In the genomic region with DNA sequence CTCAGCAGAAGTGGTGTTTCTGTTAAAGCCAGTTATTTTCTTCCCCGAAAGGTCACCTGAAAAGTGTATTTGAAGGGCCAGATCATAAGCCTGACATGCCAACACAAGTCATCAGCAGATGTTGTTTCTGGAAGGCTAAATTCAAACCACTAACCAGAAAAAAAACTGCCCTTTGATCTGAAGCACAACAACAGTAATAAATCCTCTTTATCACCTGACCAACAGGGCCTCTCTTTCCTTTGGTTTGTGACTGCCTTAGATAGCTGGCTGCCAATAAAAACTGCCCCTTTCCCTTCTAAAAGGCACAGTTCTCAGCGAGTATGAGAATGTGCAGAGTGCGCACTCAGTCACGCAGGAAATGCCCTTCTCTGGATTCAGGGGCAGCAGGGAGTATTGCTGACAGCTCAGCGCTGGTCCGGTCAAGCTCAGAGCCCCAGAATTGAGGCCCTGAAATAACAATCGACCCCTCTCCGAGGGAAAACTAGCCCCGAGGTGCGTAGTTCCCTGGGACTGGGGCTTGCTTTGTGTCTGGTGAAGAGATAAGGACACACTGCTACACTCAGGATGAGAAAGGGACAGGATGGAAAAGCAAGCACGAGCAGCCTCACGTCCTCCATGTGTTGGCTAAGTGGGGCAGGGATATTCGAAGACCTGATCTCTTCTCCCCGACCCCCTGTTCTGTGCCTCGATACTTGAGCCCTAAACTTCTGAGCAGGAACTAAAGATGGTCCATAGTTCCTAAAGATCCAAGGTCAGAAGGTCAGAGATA, we compare ENCODE assay signal across 13 cellular contexts.
DNase-seq lines count a peak whose midpoint lies in the region; ATAC-seq and TF ChIP-seq lines count a peak whose summit lies in the region.
"Had no signal": no experiment of that assay in that cellular context is flagged by ENCODE, and none has a peak within 500 bp of the region (broad histone marks: within the 10 kb centered on the region; RNA-seq: fewer than 3 reads in every experiment).

No MANE protein-coding gene starts in this region.

- H3K27ac Mint-ChIP-seq in immature natural killer cell: no peak overlapping the region
- H3K27ac Mint-ChIP-seq: activated naive CD4-positive, alpha-beta T cell treated with anti-CD3 and anti-CD28 coated beads, Interleukin-2, amount 50 U/mL, for 72 hours had no signal

- H3K27ac ChIP-seq in VCaP (peak overlapping the region; percentile 99), hepatocyte (peak overlapping the region; percentile 91), prostate gland (peak overlapping the region; percentile 46 to 56)
- H3K27ac ChIP-seq: testis had no signal

- TF ChIP-seq POLR2A in prostate gland (IDR thresholded peaks at IDR 0.05): no peak

- H3K9me3 ChIP-seq in hepatocyte (ENCODE audit: low read depth) (no peaks in the 10 kb centered on the region), prostate gland (no peaks in the 10 kb centered on the region)
- H3K9me3 ChIP-seq: testis had no signal

- intact Hi-C loops in prostate gland (cut with DNase I): loop anchor here (5.0 kb wide), 1 partner anchor 224 kb away; no protein-coding TSS in a partner anchor

- no peaks in the 10 kb centered on the region for H3K9me2 ChIP-seq in hepatocyte (replicated peaks; ENCODE audit: insufficient read depth)

- H3K36me3 Mint-ChIP-seq in immature natural killer cell: peaks cover 0 to 4% (median 4%) of the 10 kb centered on the region in 3 donors
- H3K36me3 Mint-ChIP-seq: activated naive CD4-positive, alpha-beta T cell treated with anti-CD3 and anti-CD28 coated beads, Interleukin-2, amount 50 U/mL, for 72 hours had no signal

- no peak for ATAC-seq in omental fat pad (ENCODE audit: low FRiP score)
- ATAC-seq: activated naive CD4-positive, alpha-beta T cell treated with anti-CD3 and anti-CD28 coated beads, Interleukin-2, amount 50 U/mL, for 72 hours had no signal

- H4K20me1 ChIP-seq in hepatocyte (ENCODE audit: insufficient read depth, poor library complexity, severe bottlenecking): no peaks in the 10 kb centered on the region

- H3K36me3 ChIP-seq in hepatocyte (replicated peaks; ENCODE audit: insufficient read depth, low read depth) (no peaks in the 10 kb centered on the region), prostate gland (no peaks in the 10 kb centered on the region)

- H3K4me1 ChIP-seq in hepatocyte (ENCODE audit: insufficient read depth) (peaks cover 36% of the 10 kb centered on the region), prostate gland (replicated peaks) (peaks cover 19% of the 10 kb centered on the region)
- H3K4me1 ChIP-seq: testis had no signal

- H3K79me2 ChIP-seq in hepatocyte: peaks cover 2% of the 10 kb centered on the region

- no peaks in the 10 kb centered on the region for H3K4me1 Mint-ChIP-seq in immature natural killer cell

- peak overlapping the region; percentile 68 for H3K4me2 ChIP-seq in hepatocyte

- peaks cover 0 to 10% (median 0%) of the 10 kb centered on the region in 3 donors for H3K27me3 Mint-ChIP-seq in immature natural killer cell (ENCODE audit: low read depth in 3 of 3)

- no peaks in the 10 kb centered on the region for H3K27me3 ChIP-seq in hepatocyte
- H3K27me3 ChIP-seq in prostate gland (replicated peaks; ENCODE audit: insufficient read depth): no peaks in the 10 kb centered on the region
- H3K27me3 ChIP-seq: testis had no signal

- H3K9me3 Mint-ChIP-seq in immature natural killer cell: no peaks in the 10 kb centered on the region
- H3K9me3 Mint-ChIP-seq: activated naive CD4-positive, alpha-beta T cell treated with anti-CD3 and anti-CD28 coated beads, Interleukin-2, amount 50 U/mL, for 72 hours had no signal

- H3K4me3 Mint-ChIP-seq in immature natural killer cell: no peak overlapping the region

- peak; percentile 64 for DNase-seq in DMS79 treated with DMSO at 0.1 percent for 48 hours (lab: John Stamatoyannopoulos, UW)
- peak; percentile 75 for DNase-seq in hepatocyte (ENCODE audit: low spot score)
- DNase-seq in prostate gland (ENCODE audit: low spot score): no peak
- no peak for DNase-seq in immature natural killer cell
- no peak for DNase-seq in omental fat pad (ENCODE audit: low spot score)
- no peak for DNase-seq in DMS 273 treated with DMSO at 0.1 percent for 48 hours (lab: John Stamatoyannopoulos, UW)
- DNase-seq in GDM1 (lab: John Stamatoyannopoulos, UW): no peak
- DNase-seq: activated CD8-positive, alpha-beta memory T cell treated with anti-CD3 and anti-CD28 coated beads for 24 hours; effector CD8-positive, alpha-beta T cell; T-helper 1 cell; testis had no signal

- TF ChIP-seq CTCF in VCaP (conservative IDR thresholded peaks at IDR 0.05) (no peak), hepatocyte (IDR thresholded peaks at IDR 0.05; ENCODE audit: poor library complexity) (no peak), prostate gland (IDR thresholded peaks at IDR 0.05) (no peak), omental fat pad (IDR thresholded peaks at IDR 0.05) (no peak)

- H2AFZ ChIP-seq in hepatocyte: no peak overlapping the region

- WGBS in hepatocyte (ENCODE audit: low lambda C conversion rate, missing lambda C conversion rate): 27% methylated on average over 15 of the region's 15 CpGs
- 43% methylated on average over 15 of the region's 15 CpGs for WGBS in prostate gland

- H3K4me3 ChIP-seq in hepatocyte: no peak overlapping the region
- no peak overlapping the region for H3K4me3 ChIP-seq in prostate gland
- H3K4me3 ChIP-seq: testis had no signal

Comparison
In these comparisons a context has a peak if more than half of its experiments do, and no peak if none do; other contexts are left out.
1. DNase-seq: peak in DMS79 treated with DMSO at 0.1 percent for 48 hours (single experiment) and hepatocyte (single experiment); none in prostate gland (single experiment), immature natural killer cell (0 of 3), omental fat pad (single experiment), DMS 273 treated with DMSO at 0.1 percent for 48 hours (single experiment) and GDM1 (single experiment).
2. Peak in every context shown above with its lines, with median percentiles within 50 percentile points of each other: H3K27ac ChIP-seq.